ENCODE assay signal across 25 cellular contexts in genomic region chr4:98081961-98082360, GRCh38.
"Had no signal": no experiment of that assay in that cellular context is flagged by ENCODE, and none has a peak within 500 bp of the region (broad histone marks: within the 10 kb centered on the region; RNA-seq: fewer than 3 reads in every experiment).

No MANE protein-coding gene starts in this region.

- H3K9me3 Mint-ChIP-seq: effector memory CD8-positive, alpha-beta T cell; endodermal cell; naive B cell had no signal

- H3K4me1 Mint-ChIP-seq: endodermal cell, immature natural killer cell, naive B cell had no signal

- H3K36me3 Mint-ChIP-seq: immature natural killer cell, mesothelial cell of epicardium, naive B cell had no signal

- H3K4me3 Mint-ChIP-seq: dendritic cell treated with granulocyte-macrophage colony-stimulating factor and Interleukin-4, amounts not matched to agents 40 ng/mL and 50 ng/mL, for 4 days; effector memory CD8-positive, alpha-beta T cell; endodermal cell; immature natural killer cell; mesothelial cell of epicardium; naive B cell had no signal

- ATAC-seq: effector memory CD8-positive, alpha-beta T cell; esophagus mucosa; gastroesophageal sphincter; heart left ventricle; left cardiac atrium; left lung; left ventricle myocardium superior; lower lobe of right lung; mucosa of descending colon had no signal

- H3K27ac Mint-ChIP-seq: dendritic cell treated with granulocyte-macrophage colony-stimulating factor and Interleukin-4, amounts not matched to agents 40 ng/mL and 50 ng/mL, for 4 days; effector memory CD8-positive, alpha-beta T cell; endodermal cell; immature natural killer cell; mesothelial cell of epicardium; naive B cell had no signal

- DNase-seq: colonic mucosa; cortex of kidney; effector CD8-positive, alpha-beta T cell; effector memory CD8-positive, alpha-beta T cell; endodermal cell; erythroblast; esophagus squamous epithelium; foreskin fibroblast; heart left ventricle; hypothalamus; immature natural killer cell; islet precursor cell; kidney; kidney glomerular epithelial cell; left cardiac atrium; left lung; left ventricle myocardium superior; lower lobe of right lung; mesenchymal stem cell; mucosa of descending colon; naive B cell had no signal

- H3K27me3 Mint-ChIP-seq: dendritic cell treated with granulocyte-macrophage colony-stimulating factor and Interleukin-4, amounts not matched to agents 40 ng/mL and 50 ng/mL, for 4 days; effector memory CD8-positive, alpha-beta T cell; naive B cell had no signal
